In the genomic region with DNA sequence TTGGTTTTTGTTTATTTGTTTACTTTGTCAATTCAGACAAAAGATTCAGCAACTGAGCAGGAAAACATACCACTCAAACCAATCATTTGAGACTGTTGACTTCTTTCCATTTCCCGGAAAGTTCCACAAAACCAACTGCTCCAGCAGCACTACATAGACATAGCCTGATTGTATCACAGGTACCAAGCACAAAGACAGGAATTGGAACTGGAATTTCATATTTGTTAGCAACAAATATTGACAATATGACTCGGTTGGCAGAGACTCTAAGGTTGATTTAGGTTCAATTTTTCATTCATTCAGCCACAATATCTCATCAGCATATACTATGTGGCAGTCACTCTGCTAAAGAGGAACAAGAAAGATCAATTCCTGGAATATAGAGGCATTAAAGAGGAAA, we compare ENCODE assay signal across 2 cellular contexts.
TF ChIP-seq lines count a peak whose summit lies in the region.

No MANE protein-coding gene starts in this region.

TF ChIP-seq in A549, 52 proteins besides CTCF, POLR2A, EP300 and RAD21 (continued from another document):
- TF ChIP-seq FOSL2 (IDR thresholded peaks at IDR 0.05), result no peak
- TF ChIP-seq FOSL2 (CRISPR knock-in tag; IDR thresholded peaks at IDR 0.05), result no peak
- TF ChIP-seq, protein P1, sequence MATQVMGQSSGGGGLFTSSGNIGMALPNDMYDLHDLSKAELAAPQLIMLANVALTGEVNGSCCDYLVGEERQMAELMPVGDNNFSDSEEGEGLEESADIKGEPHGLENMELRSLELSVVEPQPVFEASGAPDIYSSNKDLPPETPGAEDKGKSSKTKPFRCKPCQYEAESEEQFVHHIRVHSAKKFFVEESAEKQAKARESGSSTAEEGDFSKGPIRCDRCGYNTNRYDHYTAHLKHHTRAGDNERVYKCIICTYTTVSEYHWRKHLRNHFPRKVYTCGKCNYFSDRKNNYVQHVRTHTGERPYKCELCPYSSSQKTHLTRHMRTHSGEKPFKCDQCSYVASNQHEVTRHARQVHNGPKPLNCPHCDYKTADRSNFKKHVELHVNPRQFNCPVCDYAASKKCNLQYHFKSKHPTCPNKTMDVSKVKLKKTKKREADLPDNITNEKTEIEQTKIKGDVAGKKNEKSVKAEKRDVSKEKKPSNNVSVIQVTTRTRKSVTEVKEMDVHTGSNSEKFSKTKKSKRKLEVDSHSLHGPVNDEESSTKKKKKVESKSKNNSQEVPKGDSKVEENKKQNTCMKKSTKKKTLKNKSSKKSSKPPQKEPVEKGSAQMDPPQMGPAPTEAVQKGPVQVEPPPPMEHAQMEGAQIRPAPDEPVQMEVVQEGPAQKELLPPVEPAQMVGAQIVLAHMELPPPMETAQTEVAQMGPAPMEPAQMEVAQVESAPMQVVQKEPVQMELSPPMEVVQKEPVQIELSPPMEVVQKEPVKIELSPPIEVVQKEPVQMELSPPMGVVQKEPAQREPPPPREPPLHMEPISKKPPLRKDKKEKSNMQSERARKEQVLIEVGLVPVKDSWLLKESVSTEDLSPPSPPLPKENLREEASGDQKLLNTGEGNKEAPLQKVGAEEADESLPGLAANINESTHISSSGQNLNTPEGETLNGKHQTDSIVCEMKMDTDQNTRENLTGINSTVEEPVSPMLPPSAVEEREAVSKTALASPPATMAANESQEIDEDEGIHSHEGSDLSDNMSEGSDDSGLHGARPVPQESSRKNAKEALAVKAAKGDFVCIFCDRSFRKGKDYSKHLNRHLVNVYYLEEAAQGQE (IDR thresholded peaks at IDR 0.05), result no peak
- no peak for TF ChIP-seq KDM1A (IDR thresholded peaks at IDR 0.05; ENCODE audit: low read depth)
- no peak for TF ChIP-seq RNF2 (IDR thresholded peaks at IDR 0.05; ENCODE audit: borderline replicate concordance, low read depth)
- TF ChIP-seq, protein P2, sequence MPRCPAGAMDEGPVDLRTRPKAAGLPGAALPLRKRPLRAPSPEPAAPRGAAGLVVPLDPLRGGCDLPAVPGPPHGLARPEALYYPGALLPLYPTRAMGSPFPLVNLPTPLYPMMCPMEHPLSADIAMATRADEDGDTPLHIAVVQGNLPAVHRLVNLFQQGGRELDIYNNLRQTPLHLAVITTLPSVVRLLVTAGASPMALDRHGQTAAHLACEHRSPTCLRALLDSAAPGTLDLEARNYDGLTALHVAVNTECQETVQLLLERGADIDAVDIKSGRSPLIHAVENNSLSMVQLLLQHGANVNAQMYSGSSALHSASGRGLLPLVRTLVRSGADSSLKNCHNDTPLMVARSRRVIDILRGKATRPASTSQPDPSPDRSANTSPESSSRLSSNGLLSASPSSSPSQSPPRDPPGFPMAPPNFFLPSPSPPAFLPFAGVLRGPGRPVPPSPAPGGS (IDR thresholded peaks at IDR 0.05), result no peak
- no peak for TF ChIP-seq HEYL (CRISPR knock-in tag; IDR thresholded peaks at IDR 0.05)
- TF ChIP-seq, protein P3, sequence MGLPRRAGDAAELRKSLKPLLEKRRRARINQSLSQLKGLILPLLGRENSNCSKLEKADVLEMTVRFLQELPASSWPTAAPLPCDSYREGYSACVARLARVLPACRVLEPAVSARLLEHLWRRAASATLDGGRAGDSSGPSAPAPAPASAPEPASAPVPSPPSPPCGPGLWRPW (IDR thresholded peaks at IDR 0.05), result no peak
- TF ChIP-seq SMC3 (IDR thresholded peaks at IDR 0.05), result no peak
- TF ChIP-seq ZC3H11A (IDR thresholded peaks at IDR 0.05), result no peak

TF ChIP-seq in H1, 55 proteins besides CTCF, POLR2A, EP300 and RAD21 (continued from another document):
- TF ChIP-seq, protein P4, sequence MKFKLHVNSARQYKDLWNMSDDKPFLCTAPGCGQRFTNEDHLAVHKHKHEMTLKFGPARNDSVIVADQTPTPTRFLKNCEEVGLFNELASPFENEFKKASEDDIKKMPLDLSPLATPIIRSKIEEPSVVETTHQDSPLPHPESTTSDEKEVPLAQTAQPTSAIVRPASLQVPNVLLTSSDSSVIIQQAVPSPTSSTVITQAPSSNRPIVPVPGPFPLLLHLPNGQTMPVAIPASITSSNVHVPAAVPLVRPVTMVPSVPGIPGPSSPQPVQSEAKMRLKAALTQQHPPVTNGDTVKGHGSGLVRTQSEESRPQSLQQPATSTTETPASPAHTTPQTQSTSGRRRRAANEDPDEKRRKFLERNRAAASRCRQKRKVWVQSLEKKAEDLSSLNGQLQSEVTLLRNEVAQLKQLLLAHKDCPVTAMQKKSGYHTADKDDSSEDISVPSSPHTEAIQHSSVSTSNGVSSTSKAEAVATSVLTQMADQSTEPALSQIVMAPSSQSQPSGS (IDR thresholded peaks at IDR 0.05; ENCODE audit: low read length), result no peak
- TF ChIP-seq TAF7 (optimal IDR thresholded peaks at IDR 0.05; ENCODE audit: borderline replicate concordance, low read depth, low read length) (no peak), TCF12 (IDR thresholded peaks at IDR 0.05; ENCODE audit: low read depth, low read length) (no peak), RNF2 (IDR thresholded peaks at IDR 0.05; ENCODE audit: borderline replicate concordance, low read depth, low read length, missing control alignments, poor library complexity, severe bottlenecking) (no peak), CHD1 (IDR thresholded peaks at IDR 0.05; ENCODE audit: low read depth, low read length) (no peak), TBP (IDR thresholded peaks at IDR 0.05; ENCODE audit: low read depth, low read length) (no peak), GABPA (IDR thresholded peaks at IDR 0.05; ENCODE audit: borderline replicate concordance, insufficient read depth, low read length) (no peak), TEAD4 (IDR thresholded peaks at IDR 0.05; ENCODE audit: low read depth, low read length) (no peak)
